Comparison of ENCODE assay signal across 13 cellular contexts in the genomic region with DNA sequence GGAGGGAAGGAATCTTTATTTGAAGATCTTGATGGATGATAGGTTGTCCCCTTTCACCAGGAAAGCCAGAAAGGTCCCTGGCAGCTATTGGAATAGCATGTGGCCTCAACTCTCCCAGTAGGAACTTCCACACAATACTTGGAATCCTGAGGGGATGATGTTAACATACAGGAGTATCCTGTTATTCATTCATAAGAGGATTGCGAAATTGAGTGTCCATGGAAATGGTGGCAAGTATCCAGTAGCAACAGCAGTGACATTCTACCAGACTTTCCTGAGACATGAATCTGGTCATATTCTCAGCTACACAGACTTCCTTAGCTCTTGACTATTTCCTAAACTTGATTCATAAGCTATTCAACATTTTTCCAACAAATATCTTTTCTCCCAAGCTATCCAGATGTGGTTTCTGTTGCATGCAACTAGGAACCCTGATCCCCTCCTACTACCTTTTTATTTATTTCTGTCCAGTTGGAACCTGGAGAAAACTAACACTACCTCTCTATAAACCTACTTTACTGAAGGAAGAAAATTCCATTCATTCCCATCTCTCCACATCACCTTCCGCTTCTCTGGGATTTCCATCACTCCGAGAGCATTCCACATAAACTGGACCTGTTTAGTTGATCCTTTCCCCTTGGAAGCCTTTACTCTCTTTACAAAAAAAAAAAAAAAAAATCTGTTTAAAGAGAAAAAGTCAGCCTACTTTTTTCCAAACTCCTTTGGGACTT.
DNase-seq lines count a peak whose midpoint lies in the region; ATAC-seq and TF ChIP-seq lines count a peak whose summit lies in the region.
"Had no signal": no experiment of that assay in that cellular context is flagged by ENCODE, and none has a peak within 500 bp of the region (broad histone marks: within the 10 kb centered on the region; RNA-seq: fewer than 3 reads in every experiment).

No MANE protein-coding gene starts in this region.

- no peak overlapping the region for H3K27ac ChIP-seq in body of pancreas
- H3K27ac ChIP-seq in heart left ventricle = peak overlapping the region; percentile 44 to 82 (median 68)
- H3K27ac ChIP-seq in psoas muscle = peak overlapping the region; percentile 15
- H3K27ac ChIP-seq in effector memory CD4-positive, alpha-beta T cell (ENCODE audit: insufficient read depth, low read length, poor library complexity, severe bottlenecking) = no peak overlapping the region
- H3K27ac ChIP-seq: colonic mucosa, neural progenitor cell, SJSA1 had no signal

- no peaks in the 10 kb centered on the region for H3K9me3 ChIP-seq in body of pancreas
- peaks cover 0 to 6% (median 0%) of the 10 kb centered on the region in 12 donors for H3K9me3 ChIP-seq in heart left ventricle
- H3K9me3 ChIP-seq in psoas muscle = peaks cover 6% of the 10 kb centered on the region
- no peaks in the 10 kb centered on the region for H3K9me3 ChIP-seq in effector memory CD4-positive, alpha-beta T cell (ENCODE audit: control insufficient read depth, low read length)
- H3K9me3 ChIP-seq: colonic mucosa, SJSA1 had no signal

- H3K4me1 ChIP-seq in body of pancreas = no peaks in the 10 kb centered on the region
- H3K4me1 ChIP-seq in heart left ventricle = peaks cover 0 to 19% (median 2%) of the 10 kb centered on the region in 12 donors
- H3K4me1 ChIP-seq in psoas muscle = no peaks in the 10 kb centered on the region
- H3K4me1 ChIP-seq in effector memory CD4-positive, alpha-beta T cell (ENCODE audit: control insufficient read depth, insufficient read depth, low read length, poor library complexity, severe bottlenecking) = no peaks in the 10 kb centered on the region
- H3K4me1 ChIP-seq: colonic mucosa, neural progenitor cell, SJSA1 had no signal

- TF ChIP-seq POLR2A in body of pancreas (IDR thresholded peaks at IDR 0.05) (no peak), heart left ventricle (IDR thresholded peaks at IDR 0.05) (no peak)

- H3K36me3 ChIP-seq in body of pancreas (replicated peaks in 1 of 2; ENCODE audit: insufficient read depth in 1 of 2, low read depth in 2 of 2) = no peaks in the 10 kb centered on the region
- H3K36me3 ChIP-seq in heart left ventricle = no peaks in the 10 kb centered on the region
- no peaks in the 10 kb centered on the region for H3K36me3 ChIP-seq in psoas muscle (ENCODE audit: insufficient read depth in 1 of 2, low read depth in 1 of 2)
- no peaks in the 10 kb centered on the region for H3K36me3 ChIP-seq in effector memory CD4-positive, alpha-beta T cell (ENCODE audit: control insufficient read depth, insufficient read depth, low read length)
- H3K36me3 ChIP-seq: colonic mucosa, neural progenitor cell, SJSA1 had no signal

- DNase-seq in GM04503 (ENCODE audit: low read depth) (peak; percentile 24), body of pancreas (peak in 3 of 4 donors; percentile 9 to 11 (median 10)), heart left ventricle (peak in 3 of 5 donors; percentile 28 to 53 (median 38)), psoas muscle (no peak)
- DNase-seq in effector memory CD4-positive, alpha-beta T cell = no peak
- DNase-seq in activated T-cell treated with anti-CD3 and anti-CD28 coated beads, Interleukin-2, amount 50 U/mL, for 1 hour = no peak
- DNase-seq: colonic mucosa; stimulated activated CD4-positive, alpha-beta T cell treated with anti-CD3 and anti-CD28 coated beads, Interleukin-2, amount 100 ng/mL, for 24 hours; stimulated activated naive CD8-positive, alpha-beta T cell treated with anti-CD3 and anti-CD28 coated beads, Interleukin-15, amount 100 ng/mL, for 72 hours had no signal

- intact Hi-C loops in body of pancreas (cut with DNase I) (no loop called here), heart left ventricle (cut with DNase I) (loop anchor here in 1 of 10 donors (5.0 kb wide), 1 partner anchor 38 kb away; no protein-coding TSS in a partner anchor), psoas muscle (cut with DNase I) (loop anchor here in 1 of 2 donors (5.0 kb wide), 1 partner anchor 43 kb away; no protein-coding TSS in a partner anchor)

- H3K4me3 ChIP-seq in body of pancreas (no peak overlapping the region), heart left ventricle (no peak overlapping the region), psoas muscle (no peak overlapping the region)
- no peak overlapping the region for H3K4me3 ChIP-seq in effector memory CD4-positive, alpha-beta T cell (ENCODE audit: insufficient read depth, low read depth, low read length, poor library complexity, severe bottlenecking)
- H3K4me3 ChIP-seq: colonic mucosa, neural progenitor cell, SJSA1 had no signal

- WGBS in body of pancreas, 2 donors = 61 to 65% methylated on average over 3 of the region's 3 CpGs
- WGBS in heart left ventricle, 4 donors = 52 to 61% (median 56%) methylated on average over 3 of the region's 3 CpGs
- WGBS in psoas muscle, 3 donors = 62 to 72% (median 63%) methylated on average over 3 of the region's 3 CpGs

- no peaks in the 10 kb centered on the region for H3K27me3 ChIP-seq in body of pancreas
- H3K27me3 ChIP-seq in heart left ventricle = no peaks in the 10 kb centered on the region
- H3K27me3 ChIP-seq in psoas muscle (ENCODE audit: insufficient read depth in 3 of 3, low read length in 2 of 3) = no peaks in the 10 kb centered on the region
- H3K27me3 ChIP-seq in effector memory CD4-positive, alpha-beta T cell (replicated peaks; ENCODE audit: control insufficient read depth, insufficient read depth, low read length, poor library complexity, severe bottlenecking) = no peaks in the 10 kb centered on the region
- H3K27me3 ChIP-seq: colonic mucosa, neural progenitor cell had no signal

- ATAC-seq in body of pancreas = peak; percentile 76
- ATAC-seq in heart left ventricle = peak; percentile 88 to 96 (median 95)
- ATAC-seq in psoas muscle = peak; percentile 42 to 69 (median 46)
- no peak for ATAC-seq in HG03457 (IDR thresholded peaks at IDR 0.05; ENCODE audit: unreplicated experiment)
- ATAC-seq in HG02870 (IDR thresholded peaks at IDR 0.05; ENCODE audit: unreplicated experiment) = no peak
- ATAC-seq: stimulated activated naive CD8-positive, alpha-beta T cell treated with anti-CD3 and anti-CD28 coated beads, Interleukin-15, amount 100 ng/mL, for 72 hours had no signal

- TF ChIP-seq CTCF in body of pancreas (IDR thresholded peaks at IDR 0.05) (no peak), heart left ventricle (IDR thresholded peaks at IDR 0.05) (no peak), psoas muscle (IDR thresholded peaks at IDR 0.05) (no peak)

Comparison
In these comparisons a context has a peak if more than half of its experiments do, and no peak if none do; other contexts are left out.
1. DNase-seq: peak in GM04503 (single experiment), body of pancreas (3 of 4) and heart left ventricle (3 of 5); none in psoas muscle (0 of 2), effector memory CD4-positive, alpha-beta T cell (0 of 3) and activated T-cell treated with anti-CD3 and anti-CD28 coated beads, Interleukin-2, amount 50 U/mL, for 1 hour (single experiment).
2. ATAC-seq: peak in body of pancreas (single experiment), heart left ventricle (4 of 4) and psoas muscle (4 of 4); none in HG03457 (single experiment) and HG02870 (single experiment).
3. H3K27ac ChIP-seq: peak in heart left ventricle (12 of 12) and psoas muscle (single experiment); none in body of pancreas (0 of 4) and effector memory CD4-positive, alpha-beta T cell (single experiment).